29 cellular contexts compared by ENCODE assay signal in the genomic region with DNA sequence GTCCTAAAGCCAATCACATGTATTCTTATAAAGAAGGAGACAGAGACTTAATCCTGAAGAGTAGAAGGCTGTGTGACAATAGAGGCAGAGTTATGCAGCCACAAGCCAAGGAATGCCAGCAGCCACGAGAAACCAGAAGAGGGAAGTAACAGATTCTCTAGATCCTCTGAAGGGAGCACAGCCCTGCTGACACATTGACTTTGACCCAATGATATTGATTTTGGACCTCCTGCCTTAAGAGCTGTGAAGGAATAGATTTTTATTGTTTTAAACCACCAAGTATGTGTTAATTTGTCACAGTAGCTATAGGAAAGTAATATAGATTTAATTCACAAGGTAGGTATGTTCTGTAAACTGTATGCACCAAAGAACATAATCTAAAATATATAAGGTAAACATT.
"Had no signal": no experiment of that assay in that cellular context is flagged by ENCODE, and none has a peak within 500 bp of the region (broad histone marks: within the 10 kb centered on the region; RNA-seq: fewer than 3 reads in every experiment).

No MANE protein-coding gene starts in this region.

- DNase-seq: activated CD4-positive, alpha-beta memory T cell treated with anti-CD3 and anti-CD28 coated beads, Interleukin-2, amount 10 ng/mL, durations not matched to agents 7 days and 5 days; activated CD4-positive, alpha-beta T cell treated with anti-CD3 and anti-CD28 coated beads for 1 hour; activated CD4-positive, alpha-beta T cell treated with anti-CD3 and anti-CD28 coated beads for 36 hours; activated CD4-positive, alpha-beta T cell treated with anti-CD3 and anti-CD28 coated beads for 48 hours; activated CD4-positive, alpha-beta T cell treated with anti-CD3 and anti-CD28 coated beads, Interleukin-2, amount 10 ng/mL, durations not matched to agents 7 days and 5 days; activated CD4-positive, alpha-beta T cell treated with anti-CD3 and anti-CD28 coated beads, Interleukin-2, amount 50 U/mL, for 48 hours; activated CD4-positive, CD25-positive, alpha-beta regulatory T cell; activated CD8-positive, alpha-beta memory T cell treated with anti-CD3 and anti-CD28 coated beads for 24 hours; activated CD8-positive, alpha-beta memory T cell treated with anti-CD3 and anti-CD28 coated beads, Interleukin-2, amount 10 ng/mL, durations not matched to agents 7 days and 5 days; activated CD8-positive, alpha-beta memory T cell treated with anti-CD3 and anti-CD28 coated beads, Interleukin-2, amount 50 U/mL, for 48 hours; activated CD8-positive, alpha-beta T cell treated with anti-CD3 and anti-CD28 coated beads, Interleukin-2, amount 10 ng/mL, durations not matched to agents 7 days and 5 days; activated effector memory CD4-positive, alpha-beta T cell treated with Interleukin-2 at 50 U/mL for 16 hours; activated gamma-delta T cell; activated naive CD4-positive, alpha-beta T cell treated with anti-CD3 and anti-CD28 coated beads, Interleukin-2, amount 10 ng/mL, durations not matched to agents 7 days and 5 days; activated naive CD4-positive, alpha-beta T cell treated with Interleukin-2 at 50 U/mL for 16 hours; activated naive CD8-positive, alpha-beta T cell treated with anti-CD3 and anti-CD28 coated beads, Interleukin-2, amount 10 ng/mL, durations not matched to agents 7 days and 5 days; activated naive CD8-positive, alpha-beta T cell treated with anti-CD3 and anti-CD28 coated beads, Interleukin-2, amount 50 U/mL, for 24 hours; activated T-cell treated with anti-CD3 and anti-CD28 coated beads, Interleukin-2, amount 50 U/mL, for 24 hours; activated T-cell treated with anti-CD3 and anti-CD28 coated beads, Interleukin-2, amount 50 U/mL, for 48 hours; amygdala; anterior cingulate cortex; caudate nucleus; cerebellar nuclear complex; colonic mucosa; T-helper 2 cell; T-helper 9 cell; WERI-Rb-1 had no signal

- ATAC-seq: activated CD4-positive, alpha-beta T cell treated with anti-CD3 and anti-CD28 coated beads for 36 hours; activated CD4-positive, CD25-positive, alpha-beta regulatory T cell treated with anti-CD3 and anti-CD28 coated beads, Interleukin-2, amount 50 U/mL, for 24 hours; activated CD8-positive, alpha-beta memory T cell treated with anti-CD3 and anti-CD28 coated beads, Interleukin-2, amount 10 ng/mL, durations not matched to agents 7 days and 5 days; activated CD8-positive, alpha-beta T cell treated with anti-CD3 and anti-CD28 coated beads, Interleukin-2, amount 10 ng/mL, durations not matched to agents 7 days and 5 days; activated naive CD8-positive, alpha-beta T cell treated with anti-CD3 and anti-CD28 coated beads, Interleukin-2, amount 50 U/mL, for 24 hours; WTC11 had no signal
